ENCODE assay signal across 8 cellular contexts in the genomic region with DNA sequence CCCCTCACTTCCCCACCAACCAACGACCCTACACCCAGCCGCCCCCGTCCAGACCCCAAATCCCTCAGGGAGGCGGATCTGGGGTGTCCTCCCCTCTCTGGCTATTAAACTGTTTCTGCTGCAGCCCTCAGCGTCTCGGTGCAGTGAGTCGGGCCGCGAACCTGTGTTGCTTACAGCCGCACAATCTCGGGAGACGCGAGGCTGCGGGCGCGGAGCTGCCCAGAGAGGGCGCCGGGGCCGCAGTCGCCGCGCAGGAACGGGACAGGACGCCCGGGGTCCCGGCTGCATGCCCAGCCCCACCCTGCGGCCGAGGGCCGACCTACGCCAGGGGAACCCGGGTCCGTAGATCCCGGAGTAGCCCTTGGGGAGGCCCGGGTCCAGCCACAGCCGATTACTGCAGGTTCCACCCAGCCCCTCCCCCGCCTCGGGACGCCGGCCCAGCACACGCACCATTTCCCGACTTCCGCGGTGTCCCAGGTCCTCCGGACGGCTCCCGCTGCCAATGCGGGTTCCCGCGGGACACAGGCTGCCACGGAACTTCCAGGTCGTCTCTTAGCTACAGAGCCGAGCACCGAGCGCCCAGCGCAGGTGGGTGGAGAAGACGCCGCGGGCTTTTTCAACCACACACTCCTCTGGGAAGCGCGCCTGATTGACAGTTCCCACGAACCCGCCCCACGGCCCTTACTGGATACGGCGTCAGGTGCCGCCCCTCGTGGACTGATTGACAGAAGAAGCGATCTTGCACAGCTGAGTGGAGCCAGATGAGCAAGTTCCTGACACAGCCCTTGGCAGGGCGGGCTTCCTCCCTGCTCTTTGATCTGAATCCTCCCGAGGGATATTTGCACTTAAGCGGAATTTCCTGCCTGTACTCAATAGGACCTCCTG. TPM values are rescaled to one million over a fixed set of nuclear protein-coding genes. Genes with fewer than 3 reads are reported as not detected.
DNase-seq lines count a peak whose midpoint lies in the region.

A gene (minus strand): TSS at position 654 of the 885 bp plus-strand sequence. CDS start 201 bp downstream, at position 453.

- no peaks in the 10 kb centered on the region for H3K9me3 ChIP-seq in neuron (ENCODE audit: low read length)

- DNase-seq in ELF-1 (ENCODE audit: low read depth, low spot score) (peak; percentile 97), H7 (peak; percentile 79), M059J (ENCODE audit: low read depth) (peak; percentile 99), SHP77 treated with DMSO at 0.1 percent for 48 hours (lab: John Stamatoyannopoulos, UW) (peak; percentile 87), activated gamma-delta T cell treated with Interleukin-2 at 50 U/mL for 16 hours (peak; percentile 72), foreskin melanocyte (peak; percentile 92), stromal cell of bone marrow (ENCODE audit: low read depth) (peak; percentile 96)

- H3K36me3 ChIP-seq in H7 (replicated peaks; ENCODE audit: control insufficient read depth, insufficient read depth, low read length) (no peaks in the 10 kb centered on the region), neuron (ENCODE audit: insufficient read depth, low read length) (no peaks in the 10 kb centered on the region)

- peaks cover 5% of the 10 kb centered on the region for H3K4me1 ChIP-seq in neuron (ENCODE audit: insufficient read depth, low read length)

- peak within 1 kb of the TSS; percentile 68 for H2AFZ ChIP-seq in neuron (ENCODE audit: low read depth, low read length)

- no peaks in the 10 kb centered on the region for H3K27me3 ChIP-seq in H7 (ENCODE audit: control insufficient read depth, insufficient read depth, low read length)
- no peaks in the 10 kb centered on the region for H3K27me3 ChIP-seq in neuron (ENCODE audit: insufficient read depth, low read length)

- peak within 1 kb of the TSS; percentile 54; the same call in 1 of the 2 replicates for H3K4me3 ChIP-seq in H7 (ENCODE audit: insufficient read depth, low read depth, low read length)
- H3K4me3 ChIP-seq in neuron (ENCODE audit: low read length), result peak within 1 kb of the TSS; percentile 65

RNA-seq across cellular contexts. Expression of the gene that starts here (rescaled TPM):
- not detected in 2 replicates for total RNA-seq in H7 (2014; rRNA removed; shearing (Covaris generic))
- 2.3 and 6.1 TPM in 2 replicates for total RNA-seq in M059J (2014; rRNA removed; shearing (Covaris generic))

Comparison
In these comparisons a context has a peak if more than half of its experiments do, and no peak if none do; other contexts are left out.
1. Peak in every context shown above with its lines: DNase-seq and H3K4me3 ChIP-seq.
2. Peak in DNase-seq and H3K4me3 ChIP-seq in H7; RNA of the gene not detected or under 1 TPM.